1 cellular context compared by ENCODE assay signal in the genomic region with DNA sequence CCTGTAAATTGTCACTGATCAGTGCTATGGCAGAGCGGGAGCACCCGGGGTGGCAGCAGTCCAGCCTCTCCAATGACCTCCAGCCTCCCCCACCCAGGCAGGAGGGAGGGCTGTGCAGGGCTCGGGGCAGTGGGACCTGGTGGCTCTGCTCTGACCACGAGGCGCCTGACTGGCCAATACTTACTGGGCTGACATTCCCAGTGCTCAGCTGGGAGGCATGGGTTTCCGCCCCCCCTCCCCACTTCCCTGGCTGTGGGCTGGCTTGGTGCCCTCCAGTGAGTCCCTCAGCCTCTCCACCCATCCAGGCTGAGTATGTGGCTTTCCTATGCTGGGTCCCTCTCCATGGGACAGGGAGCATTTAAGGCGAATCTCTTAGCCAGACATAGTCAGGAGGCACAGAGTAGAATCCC.
TF ChIP-seq lines count a peak whose summit lies in the region.

No MANE protein-coding gene starts in this region.

TF ChIP-seq in GM23338, 12 proteins besides CTCF, POLR2A, EP300 and RAD21 (continued from another document):
- TF ChIP-seq ZNF462 (CRISPR knock-in tag; IDR thresholded peaks at IDR 0.05) = no peak
- no peak for TF ChIP-seq ZNF331 (CRISPR knock-in tag; IDR thresholded peaks at IDR 0.05; ENCODE audit: low read depth)
- TF ChIP-seq STAT1 (IDR thresholded peaks at IDR 0.05; ENCODE audit: unreplicated experiment) = no peak
- TF ChIP-seq EZH2phosphoT487 (IDR thresholded peaks at IDR 0.05; ENCODE audit: unreplicated experiment) = no peak
- TF ChIP-seq CREB1 (CRISPR knock-in tag; IDR thresholded peaks at IDR 0.05; ENCODE audit: low read depth) = no peak
